18 cellular contexts compared by ENCODE assay signal in the genomic region with DNA sequence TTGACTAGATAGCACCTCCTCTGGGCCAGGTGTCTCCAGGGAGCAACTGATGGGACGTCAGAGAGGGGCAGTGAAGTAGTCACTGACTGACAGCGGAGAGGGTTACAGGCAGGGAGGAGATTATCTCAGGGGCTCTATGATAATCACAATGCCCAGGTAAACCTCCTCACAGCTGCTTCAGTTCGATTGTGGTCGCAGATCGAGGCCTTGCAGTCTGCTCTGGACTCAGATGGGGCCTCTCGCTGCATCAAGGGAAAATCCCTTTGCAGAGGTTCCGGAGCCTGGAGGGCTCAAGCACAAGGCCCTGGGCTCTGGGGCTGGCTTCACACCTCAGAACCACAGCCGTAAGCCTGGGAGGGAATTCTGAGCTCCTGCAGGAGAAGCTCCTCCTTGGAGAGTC. TPM values are rescaled to one million over a fixed set of nuclear protein-coding genes. Genes with fewer than 3 reads are reported as not detected.
DNase-seq lines count a peak whose midpoint lies in the region; ATAC-seq and TF ChIP-seq lines count a peak whose summit lies in the region.
"Had no signal": no experiment of that assay in that cellular context is flagged by ENCODE, and none has a peak within 500 bp of the region (broad histone marks: within the 10 kb centered on the region; RNA-seq: fewer than 3 reads in every experiment).

No MANE protein-coding gene starts in this region.

- no peak overlapping the region for H4K91ac ChIP-seq in H9 (ENCODE audit: insufficient read length, low read depth, low read length)

- H3K4me1 ChIP-seq in H9 (ENCODE audit: insufficient read depth, low read length) = no peaks in the 10 kb centered on the region
- H3K4me1 ChIP-seq: Caco-2 had no signal

- H3K9me3 ChIP-seq in H9 (ENCODE audit: control insufficient read depth, low read depth, low read length) = no peaks in the 10 kb centered on the region
- H3K9me3 ChIP-seq: BLaER1, Caco-2 had no signal

- no peak overlapping the region for H3K4me3 Mint-ChIP-seq in activated naive CD8-positive, alpha-beta T cell treated with anti-CD3 and anti-CD28 coated beads, Interleukin-2, amount 10 ng/mL, durations not matched to agents 7 days and 5 days
- no peak overlapping the region for H3K4me3 Mint-ChIP-seq in activated naive CD8-positive, alpha-beta T cell treated with anti-CD3 and anti-CD28 coated beads for 36 hours
- H3K4me3 Mint-ChIP-seq in H9 (no peak overlapping the region), chondrocyte (ENCODE audit: unreplicated experiment) (no peak overlapping the region), nephron progenitor cell (no peak overlapping the region)
- no peak overlapping the region for H3K4me3 Mint-ChIP-seq in stimulated activated naive B cell treated with anti-CD40 and anti-IgM and Interleukin-4, amounts not matched to agents 10 μg/mL and 1 μg/mL and 100 μg/mL, for 72 hours

- no peaks in the 10 kb centered on the region for H3K79me1 ChIP-seq in H9 (ENCODE audit: insufficient read depth, low read depth, low read length, poor library complexity, severe bottlenecking)

- no peak overlapping the region for H2AFZ ChIP-seq in H9 (ENCODE audit: low read length)

- no peak overlapping the region for H2AK5ac ChIP-seq in H9 (ENCODE audit: insufficient read length, low read length)

- ATAC-seq in activated naive CD8-positive, alpha-beta T cell treated with anti-CD3 and anti-CD28 coated beads, Interleukin-2, amount 10 ng/mL, durations not matched to agents 7 days and 5 days (ENCODE audit: low read depth) = no peak
- no peak for ATAC-seq in stimulated activated naive B cell treated with anti-CD40 and anti-IgM and Interleukin-4, amounts not matched to agents 10 μg/mL and 1 μg/mL and 100 μg/mL, for 72 hours (replicated peaks)
- ATAC-seq: HCT116 had no signal

- H3K36me3 Mint-ChIP-seq in activated naive CD8-positive, alpha-beta T cell treated with anti-CD3 and anti-CD28 coated beads, Interleukin-2, amount 10 ng/mL, durations not matched to agents 7 days and 5 days = no peaks in the 10 kb centered on the region
- no peaks in the 10 kb centered on the region for H3K36me3 Mint-ChIP-seq in activated naive CD8-positive, alpha-beta T cell treated with anti-CD3 and anti-CD28 coated beads for 36 hours
- H3K36me3 Mint-ChIP-seq in H9 (ENCODE audit: insufficient read depth in 1 of 3, low read depth in 3 of 3) (no peaks in the 10 kb centered on the region), chondrocyte (ENCODE audit: low read depth) (no peaks in the 10 kb centered on the region), nephron progenitor cell (ENCODE audit: low read depth) (no peaks in the 10 kb centered on the region)
- H3K36me3 Mint-ChIP-seq in stimulated activated naive B cell treated with anti-CD40 and anti-IgM and Interleukin-4, amounts not matched to agents 10 μg/mL and 1 μg/mL and 100 μg/mL, for 72 hours = no peaks in the 10 kb centered on the region
- H3K36me3 Mint-ChIP-seq: CD8-positive, alpha-beta memory T cell had no signal

- intact Hi-C loops in posterior vena cava (cut with DNase I) = no loop called here

- POLR2A ChIA-PET in activated naive CD8-positive, alpha-beta T cell treated with anti-CD3 and anti-CD28 coated beads, Interleukin-2, amount 10 ng/mL, durations not matched to agents 7 days and 5 days (lab: Charles Lee) = no interaction called here

- peak; percentile 2 for DNase-seq in activated naive CD8-positive, alpha-beta T cell treated with anti-CD3 and anti-CD28 coated beads, Interleukin-2, amount 10 ng/mL, durations not matched to agents 7 days and 5 days
- no peak for DNase-seq in activated naive CD8-positive, alpha-beta T cell treated with anti-CD3 and anti-CD28 coated beads for 36 hours
- DNase-seq in H9 (no peak), chondrocyte (ENCODE audit: low spot score) (peak; percentile 46), posterior vena cava (ENCODE audit: low spot score) (peak; percentile 59), nephron progenitor cell (no peak), NCI-H128 (lab: John Stamatoyannopoulos, UW; ENCODE audit: unreplicated experiment) (no peak)
- no peak for DNase-seq in stimulated activated naive B cell treated with anti-CD40 and anti-IgM and Interleukin-4, amounts not matched to agents 10 μg/mL and 1 μg/mL and 100 μg/mL, for 72 hours
- DNase-seq: 8988T, AML-193, Caco-2, DND-41, GDM1, GOT3 had no signal

- H4K5ac ChIP-seq in H9 (ENCODE audit: insufficient read length, low read depth, low read length) = no peak overlapping the region

- no peak for TF ChIP-seq CTCF in H9 (conservative IDR thresholded peaks at IDR 0.05)
- no peak for TF ChIP-seq CTCF in chondrocyte (IDR thresholded peaks at IDR 0.05)
- no peak for TF ChIP-seq CTCF in nephron progenitor cell (IDR thresholded peaks at IDR 0.05)

- H2BK12ac ChIP-seq in H9 (ENCODE audit: insufficient read length, low read depth, low read length) = no peak overlapping the region

- no peak overlapping the region for H3K4me2 ChIP-seq in H9 (ENCODE audit: insufficient read depth, insufficient read length, low read length)
- H3K4me2 ChIP-seq: BLaER1 had no signal

- H3K4ac ChIP-seq in H9 (ENCODE audit: low read depth, low read length) = no peak overlapping the region

- no peak overlapping the region for H3K27ac ChIP-seq in H9 (ENCODE audit: insufficient read length, low read depth, low read length)
- H3K27ac ChIP-seq: BLaER1, HL-60 had no signal

- H3K9ac ChIP-seq in H9 (ENCODE audit: extremely low read depth, insufficient read length, low read length) = no peak overlapping the region
- H3K9ac ChIP-seq: BLaER1 had no signal

- H3K27ac Mint-ChIP-seq in activated naive CD8-positive, alpha-beta T cell treated with anti-CD3 and anti-CD28 coated beads, Interleukin-2, amount 10 ng/mL, durations not matched to agents 7 days and 5 days = no peak overlapping the region
- no peak overlapping the region for H3K27ac Mint-ChIP-seq in activated naive CD8-positive, alpha-beta T cell treated with anti-CD3 and anti-CD28 coated beads for 36 hours
- H3K27ac Mint-ChIP-seq in H9 (peak overlapping the region in 1 of 3 experiments; percentile 80; a peak in 1 of 7 replicates), chondrocyte (ENCODE audit: unreplicated experiment) (no peak overlapping the region), nephron progenitor cell (no peak overlapping the region)
- H3K27ac Mint-ChIP-seq in stimulated activated naive B cell treated with anti-CD40 and anti-IgM and Interleukin-4, amounts not matched to agents 10 μg/mL and 1 μg/mL and 100 μg/mL, for 72 hours = no peak overlapping the region

- no peak overlapping the region for H2BK15ac ChIP-seq in H9 (ENCODE audit: low read depth, low read length)

- no peak overlapping the region for H2BK20ac ChIP-seq in H9 (ENCODE audit: low read depth, low read length, poor library complexity, severe bottlenecking)

- no peaks in the 10 kb centered on the region for H3K27me3 ChIP-seq in H9 (ENCODE audit: insufficient read depth, low read length)
- H3K27me3 ChIP-seq: BLaER1 had no signal

- no peak overlapping the region for H3K56ac ChIP-seq in H9 (ENCODE audit: insufficient read length, low read depth, low read length)

- H3T11ph ChIP-seq in H9 (ENCODE audit: low read length) = no peak overlapping the region

- no peak overlapping the region for H2BK120ac ChIP-seq in H9 (ENCODE audit: low read depth, low read length, poor library complexity, severe bottlenecking)

- H4K8ac ChIP-seq in H9 (replicated peaks; ENCODE audit: insufficient read length, low read depth, low read length) = no peak overlapping the region

- no peak overlapping the region for H2BK5ac ChIP-seq in H9 (ENCODE audit: insufficient read length, low read length)

- H4K20me1 ChIP-seq in H9 (ENCODE audit: control insufficient read depth, insufficient read depth, insufficient read length) = no peaks in the 10 kb centered on the region
- H4K20me1 ChIP-seq: BLaER1 had no signal

- no peak overlapping the region for H3K23ac ChIP-seq in H9 (ENCODE audit: insufficient read length, low read depth, low read length)

- H3K9me3 Mint-ChIP-seq in activated naive CD8-positive, alpha-beta T cell treated with anti-CD3 and anti-CD28 coated beads, Interleukin-2, amount 10 ng/mL, durations not matched to agents 7 days and 5 days = no peaks in the 10 kb centered on the region
- H3K9me3 Mint-ChIP-seq in activated naive CD8-positive, alpha-beta T cell treated with anti-CD3 and anti-CD28 coated beads for 36 hours = no peaks in the 10 kb centered on the region
- no peaks in the 10 kb centered on the region; a peak in 1 of 5 replicates for H3K9me3 Mint-ChIP-seq in H9
- no peaks in the 10 kb centered on the region for H3K9me3 Mint-ChIP-seq in chondrocyte (ENCODE audit: low read depth)
- no peaks in the 10 kb centered on the region for H3K9me3 Mint-ChIP-seq in stimulated activated naive B cell treated with anti-CD40 and anti-IgM and Interleukin-4, amounts not matched to agents 10 μg/mL and 1 μg/mL and 100 μg/mL, for 72 hours
- no peaks in the 10 kb centered on the region for H3K9me3 Mint-ChIP-seq in nephron progenitor cell
- H3K9me3 Mint-ChIP-seq: CD8-positive, alpha-beta memory T cell had no signal

- peak overlapping the region; percentile 29; the same call in 1 of the 2 replicates for H3K14ac ChIP-seq in H9 (ENCODE audit: insufficient read depth, low read length)

- H3K23me2 ChIP-seq in H9 (ENCODE audit: insufficient read length, low read depth, low read length, poor library complexity, severe bottlenecking) = no peaks in the 10 kb centered on the region

- no CpG with 5 or more reads among the region's 8 CpGs for WGBS in H9 (ENCODE audit: extremely low coverage, insufficient read length, low lambda C conversion rate)

- no peaks in the 10 kb centered on the region for H3K79me2 ChIP-seq in H9 (ENCODE audit: insufficient read depth, low read length)

- peaks cover 2% of the 10 kb centered on the region for H3K4me1 Mint-ChIP-seq in activated naive CD8-positive, alpha-beta T cell treated with anti-CD3 and anti-CD28 coated beads, Interleukin-2, amount 10 ng/mL, durations not matched to agents 7 days and 5 days
- H3K4me1 Mint-ChIP-seq in activated naive CD8-positive, alpha-beta T cell treated with anti-CD3 and anti-CD28 coated beads for 36 hours = no peaks in the 10 kb centered on the region
- H3K4me1 Mint-ChIP-seq in H9 = no peaks in the 10 kb centered on the region
- H3K4me1 Mint-ChIP-seq in chondrocyte (ENCODE audit: low read depth) = no peaks in the 10 kb centered on the region
- H3K4me1 Mint-ChIP-seq in stimulated activated naive B cell treated with anti-CD40 and anti-IgM and Interleukin-4, amounts not matched to agents 10 μg/mL and 1 μg/mL and 100 μg/mL, for 72 hours = no peaks in the 10 kb centered on the region
- H3K4me1 Mint-ChIP-seq in nephron progenitor cell = no peaks in the 10 kb centered on the region
- H3K4me1 Mint-ChIP-seq: CD8-positive, alpha-beta memory T cell had no signal

- H3K18ac ChIP-seq in H9 (ENCODE audit: insufficient read length, low read depth, low read length) = no peak overlapping the region

- no peaks in the 10 kb centered on the region for H3K27me3 Mint-ChIP-seq in activated naive CD8-positive, alpha-beta T cell treated with anti-CD3 and anti-CD28 coated beads, Interleukin-2, amount 10 ng/mL, durations not matched to agents 7 days and 5 days
- H3K27me3 Mint-ChIP-seq in activated naive CD8-positive, alpha-beta T cell treated with anti-CD3 and anti-CD28 coated beads for 36 hours = peaks cover 3% of the 10 kb centered on the region
- H3K27me3 Mint-ChIP-seq in H9 (ENCODE audit: low read depth) (peaks cover 10% of the 10 kb centered on the region), chondrocyte (ENCODE audit: low read depth) (peaks cover 11% of the 10 kb centered on the region), nephron progenitor cell (ENCODE audit: low read depth, poor library complexity) (peaks cover 19% of the 10 kb centered on the region)
- H3K27me3 Mint-ChIP-seq in stimulated activated naive B cell treated with anti-CD40 and anti-IgM and Interleukin-4, amounts not matched to agents 10 μg/mL and 1 μg/mL and 100 μg/mL, for 72 hours = peaks cover 25 to 31% of the 10 kb centered on the region in 2 donors

RNA-seq across cellular contexts. Expression of a gene that starts 19.3 kb away (rescaled TPM):
- total RNA-seq in activated naive CD8-positive, alpha-beta T cell treated with anti-CD3 and anti-CD28 coated beads, Interleukin-2, amount 10 ng/mL, durations not matched to agents 7 days and 5 days = 100 to 1,000 TPM; 121 TPM
- 100 to 1,000 TPM; 219 to 223 TPM for total RNA-seq in activated naive CD8-positive, alpha-beta T cell treated with anti-CD3 and anti-CD28 coated beads for 36 hours
- 145 and 146 TPM in 2 replicates for total RNA-seq in H9 (2021)
- total RNA-seq in chondrocyte = 35.5 to 68.0 TPM (median 35.7 TPM) in 3 replicates
- total RNA-seq in posterior vena cava = 10 to 100 TPM; 33.6 to 38.2 TPM

RNA-seq across cellular contexts. Expression of a gene that starts 37.0 kb away (rescaled TPM):
- total RNA-seq in activated naive CD8-positive, alpha-beta T cell treated with anti-CD3 and anti-CD28 coated beads, Interleukin-2, amount 10 ng/mL, durations not matched to agents 7 days and 5 days = 10 to 100 TPM; 27.2 to 28.2 TPM
- 10 to 100 TPM; 27.3 to 29.4 TPM for total RNA-seq in activated naive CD8-positive, alpha-beta T cell treated with anti-CD3 and anti-CD28 coated beads for 36 hours
- total RNA-seq in H9 (2021) = 57.7 and 65.1 TPM in 2 replicates
- 68.0 to 87.8 TPM (median 84.8 TPM) in 3 replicates for total RNA-seq in chondrocyte
- 10 to 100 TPM; 67.4 to 76.7 TPM for total RNA-seq in posterior vena cava

Comparison
In these comparisons a context has a peak if more than half of its experiments do, and no peak if none do; other contexts are left out.
1. DNase-seq: peak in activated naive CD8-positive, alpha-beta T cell treated with anti-CD3 and anti-CD28 coated beads, Interleukin-2, amount 10 ng/mL, durations not matched to agents 7 days and 5 days (single experiment), chondrocyte (single experiment) and posterior vena cava (single experiment); none in activated naive CD8-positive, alpha-beta T cell treated with anti-CD3 and anti-CD28 coated beads for 36 hours (single experiment), H9 (single experiment), stimulated activated naive B cell treated with anti-CD40 and anti-IgM and Interleukin-4, amounts not matched to agents 10 μg/mL and 1 μg/mL and 100 μg/mL, for 72 hours (single experiment), nephron progenitor cell (single experiment) and NCI-H128 (single experiment).